Comparison of ENCODE assay signal across 8 cellular contexts in genomic region chrX:77446029-77446585, GRCh38. TPM values are rescaled to one million over a fixed set of nuclear protein-coding genes. Genes with fewer than 3 reads are reported as not detected.
A peak's percentile ranks its signal among the peaks of the same experiment; 100 is the strongest.
DNase-seq lines count a peak whose midpoint lies in the region; ATAC-seq and TF ChIP-seq lines count a peak whose summit lies in the region.

No MANE protein-coding gene starts in this region.

- ATAC-seq in GM18868 (IDR thresholded peaks at IDR 0.05; ENCODE audit: unreplicated experiment) (no peak), HG02642 (IDR thresholded peaks at IDR 0.05; ENCODE audit: poor library complexity, unreplicated experiment) (no peak)

- peak overlapping the region; percentile 81 for H3K4me3 Mint-ChIP-seq in glutamatergic neuron (ENCODE audit: unreplicated experiment)

- peaks cover 5% of the 10 kb centered on the region for H3K4me1 Mint-ChIP-seq in glutamatergic neuron (ENCODE audit: low read depth, unreplicated experiment)

- peaks cover 2% of the 10 kb centered on the region for H3K27me3 ChIP-seq in WERI-Rb-1 (ENCODE audit: insufficient read depth, low read depth, severe bottlenecking)

- H3K4me1 ChIP-seq in ES-I3 (ENCODE audit: insufficient read depth, low read length), result peaks cover 8% of the 10 kb centered on the region

- H3K4me3 ChIP-seq in WERI-Rb-1 (ENCODE audit: low read depth, low read length), result no peak overlapping the region

- H3K27ac Mint-ChIP-seq in glutamatergic neuron (ENCODE audit: unreplicated experiment), result no peak overlapping the region

- peaks cover 5% of the 10 kb centered on the region for H3K27me3 Mint-ChIP-seq in glutamatergic neuron (ENCODE audit: unreplicated experiment)

- H3K27ac ChIP-seq in WERI-Rb-1, result no peak overlapping the region

- DNase-seq in WERI-Rb-1 (no peak), glutamatergic neuron (peak; percentile 71), retina (peak; percentile 36), NCI-H2081 (lab: John Stamatoyannopoulos, UW) (no peak), UCSD-AML1 (lab: John Stamatoyannopoulos, UW; ENCODE audit: unreplicated experiment) (no peak)

- H3K9me3 Mint-ChIP-seq in glutamatergic neuron (ENCODE audit: unreplicated experiment), result no peaks in the 10 kb centered on the region

- H3K36me3 Mint-ChIP-seq in glutamatergic neuron (ENCODE audit: unreplicated experiment), result no peaks in the 10 kb centered on the region

- H3K9me3 ChIP-seq in ES-I3 (ENCODE audit: control insufficient read depth, insufficient read depth, low read length), result no peaks in the 10 kb centered on the region
- H3K9me3 ChIP-seq in WERI-Rb-1 (ENCODE audit: severe bottlenecking), result no peaks in the 10 kb centered on the region

- H3K9ac ChIP-seq in ES-I3 (ENCODE audit: low read depth, low read length), result peak overlapping the region; percentile 67

- TF ChIP-seq CTCF in WERI-Rb-1 (IDR thresholded peaks at IDR 0.05; ENCODE audit: low read depth, low read length), result 0 out of 2 replicates have a peak, but pooled peaks have one; percentile 8
- peak; percentile 69 for TF ChIP-seq CTCF in glutamatergic neuron (IDR thresholded peaks at IDR 0.05; ENCODE audit: partially characterized antibody, unreplicated experiment)

- H3K36me3 ChIP-seq in ES-I3 (ENCODE audit: insufficient read depth, low read length) (no peaks in the 10 kb centered on the region), WERI-Rb-1 (no peaks in the 10 kb centered on the region)

RNA-seq across cellular contexts. Expression of gene FGF16, which starts 1.1 kb away (rescaled TPM):
- not detected for total RNA-seq in glutamatergic neuron (ENCODE audit: unreplicated experiment)

Comparison
In these comparisons a context has a peak if more than half of its experiments do, and no peak if none do; other contexts are left out.
1. DNase-seq: peak in glutamatergic neuron (single experiment) and retina (single experiment); none in WERI-Rb-1 (single experiment), NCI-H2081 (0 of 2) and UCSD-AML1 (single experiment).